In the genomic region with DNA sequence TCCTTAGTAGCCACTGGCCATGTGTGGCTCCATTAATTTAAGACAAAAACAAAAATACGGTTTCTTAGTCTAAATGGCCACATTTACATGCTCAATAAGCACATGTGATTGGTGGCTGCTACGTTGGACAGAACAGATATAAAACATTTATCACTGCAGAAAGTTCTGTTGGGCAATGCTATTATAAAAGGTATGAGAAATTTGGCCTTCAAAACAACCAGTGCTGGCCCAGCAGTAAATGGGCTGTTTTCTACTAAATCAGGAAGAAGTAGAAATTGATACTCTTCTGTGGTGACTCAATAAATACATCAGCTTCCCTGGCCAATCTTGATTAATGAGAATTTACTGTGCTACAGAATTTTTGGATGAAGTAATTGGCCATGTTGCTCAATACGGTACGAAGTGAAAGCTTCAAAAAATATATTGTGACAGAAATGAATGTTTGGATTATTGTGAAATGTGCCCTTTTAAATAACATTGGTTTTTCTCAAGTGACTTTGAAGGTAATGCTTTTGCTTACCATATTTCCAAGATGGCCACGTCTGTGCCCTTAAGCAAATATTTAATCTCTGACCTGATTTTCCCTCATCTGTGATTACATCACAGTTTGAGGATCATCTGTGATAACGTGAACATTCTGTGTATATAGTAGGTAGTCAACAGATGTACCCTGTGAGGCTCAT, we compare ENCODE assay signal across 10 cellular contexts. TPM values are rescaled to one million over a fixed set of nuclear protein-coding genes. Genes with fewer than 3 reads are reported as not detected.
A peak's percentile ranks its signal among the peaks of the same experiment; 100 is the strongest.
DNase-seq lines count a peak whose midpoint lies in the region; ATAC-seq, FAIRE-seq and TF ChIP-seq lines count a peak whose summit lies in the region.
"Had no signal": no experiment of that assay in that cellular context is flagged by ENCODE, and none has a peak within 500 bp of the region (broad histone marks: within the 10 kb centered on the region; RNA-seq: fewer than 3 reads in every experiment).

No MANE protein-coding gene starts in this region.

- H4K20me1 ChIP-seq in endothelial cell of umbilical vein (replicated peaks; ENCODE audit: control insufficient read depth, extremely low read depth, insufficient read depth, low read length), result peaks cover 23% of the 10 kb centered on the region
- H4K20me1 ChIP-seq in smooth muscle cell (ENCODE audit: low read depth), result peaks cover 90% of the 10 kb centered on the region

- CTCF ChIA-PET in endothelial cell of umbilical vein (lab: Charles Lee), result interaction anchor here (1.2 kb wide), 1 partner anchor 11 kb away, joined by 3 read pairs; no protein-coding TSS in a partner anchor

- peak overlapping the region; percentile 72 for H3K4me3 Mint-ChIP-seq in T-helper 2 cell treated with Interferon-gamma antibody and Interleukin-4, amounts not matched to agents 5 μg/mL and 100 μg/mL, for 36 hours

- intact Hi-C loops in endothelial cell of umbilical vein (cut with micrococcal nuclease), result loop anchor here (5.0 kb wide), 1 partner anchor 138 kb away; a partner anchor contains a TSS

- H3K36me3 ChIP-seq in endothelial cell of umbilical vein (ENCODE audit: control insufficient read depth in 2 of 2, extremely low read depth in 1 of 2, insufficient read depth in 2 of 2, low read length in 2 of 2), result peaks cover 8 to 39% of the 10 kb centered on the region in 2 experiments
- H3K36me3 ChIP-seq in smooth muscle cell (ENCODE audit: low read depth), result peaks cover 46% of the 10 kb centered on the region

- H3K79me2 ChIP-seq in endothelial cell of umbilical vein (ENCODE audit: control insufficient read depth, insufficient read depth, low read length) (peaks cover 93% of the 10 kb centered on the region), smooth muscle cell (ENCODE audit: low read depth) (peaks cover 95% of the 10 kb centered on the region)

- dilution Hi-C loops in endothelial cell of umbilical vein (cut with MboI; ENCODE audit: extremely low pct_ligation_motif_present, low sequenced_read_pairs), result no loop called here

- H3K4me2 ChIP-seq in endothelial cell of umbilical vein (ENCODE audit: insufficient read depth, low read length) (peak overlapping the region; percentile 50), smooth muscle cell (peak overlapping the region; percentile 96)

- no peaks in the 10 kb centered on the region for H3K9me1 ChIP-seq in endothelial cell of umbilical vein (replicated peaks; ENCODE audit: control insufficient read depth, extremely low read depth, insufficient read depth, low read length)

- H3K27me3 ChIP-seq in endothelial cell of umbilical vein (ENCODE audit: control insufficient read depth in 2 of 2, insufficient read depth in 2 of 2, low read length in 2 of 2) (no peaks in the 10 kb centered on the region), smooth muscle cell (ENCODE audit: low read depth) (no peaks in the 10 kb centered on the region)

- ATAC-seq in GM19397 (IDR thresholded peaks at IDR 0.05; ENCODE audit: unreplicated experiment), result no peak

- H3K9me3 Mint-ChIP-seq in T-helper 2 cell treated with Interferon-gamma antibody and Interleukin-4, amounts not matched to agents 5 μg/mL and 100 μg/mL, for 36 hours, result no peaks in the 10 kb centered on the region

- H2AFZ ChIP-seq in endothelial cell of umbilical vein (ENCODE audit: low read depth, low read length) (no peak overlapping the region), smooth muscle cell (ENCODE audit: low read depth) (no peak overlapping the region)

- no TSS peak for BruUV-seq in endothelial cell of umbilical vein (replicated peaks; lab: Mats Ljungman, UMichigan)

- POLR2A ChIA-PET in endothelial cell of umbilical vein (lab: Charles Lee), result no interaction called here

- H3K4me1 Mint-ChIP-seq in T-helper 2 cell treated with Interferon-gamma antibody and Interleukin-4, amounts not matched to agents 5 μg/mL and 100 μg/mL, for 36 hours (ENCODE audit: low read depth), result peaks cover 48% of the 10 kb centered on the region

- H3K27ac ChIP-seq in endothelial cell of umbilical vein (ENCODE audit: insufficient read depth, low read depth, low read length) (no peak overlapping the region), smooth muscle cell (ENCODE audit: low read depth) (peak overlapping the region; percentile 37), substantia nigra (ENCODE audit: low read depth, low read length, poor library complexity, severe bottlenecking) (no peak overlapping the region)

- H3K9me3 ChIP-seq in endothelial cell of umbilical vein (replicated peaks; ENCODE audit: control insufficient read depth, insufficient read depth, low read length) (no peaks in the 10 kb centered on the region), smooth muscle cell (replicated peaks; ENCODE audit: low read depth) (no peaks in the 10 kb centered on the region)

- no peak for FAIRE-seq in endothelial cell of umbilical vein (lab: Jason Lieb, UNC)
- FAIRE-seq: A204.1 had no signal

- H3K9ac ChIP-seq in endothelial cell of umbilical vein (replicated peaks; ENCODE audit: extremely low read depth, insufficient read depth, low read length) (no peak overlapping the region), smooth muscle cell (ENCODE audit: low read depth) (no peak overlapping the region)

- no peak for TF ChIP-seq POLR2A in endothelial cell of umbilical vein (IDR thresholded peaks at IDR 0.05; ENCODE audit: low read depth, low read length)

- H3K27ac Mint-ChIP-seq in T-helper 2 cell treated with Interferon-gamma antibody and Interleukin-4, amounts not matched to agents 5 μg/mL and 100 μg/mL, for 36 hours, result no peak overlapping the region

- no peaks in the 10 kb centered on the region for H3K27me3 Mint-ChIP-seq in T-helper 2 cell treated with Interferon-gamma antibody and Interleukin-4, amounts not matched to agents 5 μg/mL and 100 μg/mL, for 36 hours (ENCODE audit: low read depth)

- no peak for DNase-seq in T-helper 2 cell treated with Interferon-gamma antibody and Interleukin-4, amounts not matched to agents 5 μg/mL and 100 μg/mL, for 36 hours (ENCODE audit: low spot score)
- DNase-seq in T-helper 2 cell (no peak), SIG-M5 (lab: John Stamatoyannopoulos, UW) (peak; percentile 48), endothelial cell of umbilical vein (ENCODE audit: low read depth, low spot score) (no peak), smooth muscle cell (lab: John Stamatoyannopoulos, UW; ENCODE audit: unreplicated experiment) (no peak), substantia nigra (lab: John Stamatoyannopoulos, UW) (no peak), NCI-H146 (lab: John Stamatoyannopoulos, UW) (no peak)
- DNase-seq: NCI-H1436 treated with DMSO at 0.1 percent for 48 hours had no signal

- H3K36me3 Mint-ChIP-seq in T-helper 2 cell treated with Interferon-gamma antibody and Interleukin-4, amounts not matched to agents 5 μg/mL and 100 μg/mL, for 36 hours (ENCODE audit: low read depth), result peaks cover 69% of the 10 kb centered on the region

- peaks cover 11% of the 10 kb centered on the region for H3F3A ChIP-seq in smooth muscle cell (ENCODE audit: low read depth)

- TF ChIP-seq CTCF in endothelial cell of umbilical vein (IDR thresholded peaks at IDR 0.05; ENCODE audit: extremely low read depth in 1 of 2, insufficient read depth in 1 of 2, low read depth in 1 of 2, low read length in 2 of 2) (no peak), smooth muscle cell (IDR thresholded peaks at IDR 0.05; ENCODE audit: borderline replicate concordance, insufficient read depth, poor library complexity, severe bottlenecking) (no peak)

- H3K4me3 ChIP-seq in endothelial cell of umbilical vein (replicated peaks in 1 of 3; ENCODE audit: insufficient read depth in 1 of 3, low read depth in 1 of 3, low read length in 3 of 3) (peak overlapping the region in 1 of 3 experiments; percentile 14), smooth muscle cell (peak overlapping the region; percentile 4)

- WGBS in smooth muscle cell (ENCODE audit: low lambda C conversion rate), result 90% methylated on average over 6 of the region's 6 CpGs

- H3K4me1 ChIP-seq in endothelial cell of umbilical vein (ENCODE audit: control insufficient read depth, extremely low read depth, insufficient read depth, low read length) (peaks cover 32% of the 10 kb centered on the region), smooth muscle cell (ENCODE audit: low read depth) (peaks cover 33% of the 10 kb centered on the region)

TF ChIP-seq in endothelial cell of umbilical vein, 7 proteins besides CTCF, POLR2A, EP300 and RAD21 (continues in another document):
- no peak for TF ChIP-seq GATA2 (IDR thresholded peaks at IDR 0.05; ENCODE audit: insufficient read depth, insufficient read length, low read depth, low read length)

RNA-seq across cellular contexts. Expression of a gene that starts 4.2 kb away (rescaled TPM):
- total RNA-seq in endothelial cell of umbilical vein (177 and 182 TPM in 2 replicates), smooth muscle cell (151 and 161 TPM in 2 replicates)
- polyA plus RNA-seq in endothelial cell of umbilical vein (53.4 and 72.9 TPM in 2 replicates), smooth muscle cell (141 and 152 TPM in 2 replicates)
- polyA plus RNA-seq in endothelial cell of umbilical vein (2011; cell fraction: cytosol; rRNA removed), result 128 and 136 TPM in 2 replicates
- polyA plus RNA-seq in endothelial cell of umbilical vein (2011; cell fraction: nucleus; rRNA removed), result 65.4 and 81.1 TPM in 2 replicates
- 213 and 259 TPM in 2 replicates for polyA plus RNA-seq in endothelial cell of umbilical vein (2012)
- 112 and 131 TPM in 2 replicates for polyA minus RNA-seq in endothelial cell of umbilical vein
- polyA minus RNA-seq in endothelial cell of umbilical vein (2011; cell fraction: cytosol; rRNA and poly(A)+ RNA removed), result 117 TPM
- polyA minus RNA-seq in endothelial cell of umbilical vein (2011; cell fraction: nucleus; rRNA and poly(A)+ RNA removed), result 39.6 and 55.6 TPM in 2 replicates

RNA-seq across cellular contexts. Expression of a gene that starts 27.8 kb away (rescaled TPM):
- total RNA-seq in endothelial cell of umbilical vein (33.6 and 34.0 TPM in 2 replicates), smooth muscle cell (39.0 and 39.6 TPM in 2 replicates)
- polyA plus RNA-seq in endothelial cell of umbilical vein (19.6 and 21.3 TPM in 2 replicates), smooth muscle cell (33.8 and 41.7 TPM in 2 replicates)
- 29.6 TPM in 2 replicates for polyA plus RNA-seq in endothelial cell of umbilical vein (2011; cell fraction: cytosol; rRNA removed)
- polyA plus RNA-seq in endothelial cell of umbilical vein (2011; cell fraction: nucleus; rRNA removed), result 38.7 and 53.2 TPM in 2 replicates
- 36.3 and 43.1 TPM in 2 replicates for polyA plus RNA-seq in endothelial cell of umbilical vein (2012)
- 24.4 and 25.3 TPM in 2 replicates for polyA minus RNA-seq in endothelial cell of umbilical vein
- 11.1 TPM for polyA minus RNA-seq in endothelial cell of umbilical vein (2011; cell fraction: cytosol; rRNA and poly(A)+ RNA removed)
- 20.6 and 23.8 TPM in 2 replicates for polyA minus RNA-seq in endothelial cell of umbilical vein (2011; cell fraction: nucleus; rRNA and poly(A)+ RNA removed)

RNA-seq across cellular contexts. Expression of a gene that starts 47.2 kb away (rescaled TPM):
- total RNA-seq in endothelial cell of umbilical vein (21.7 and 22.2 TPM in 2 replicates), smooth muscle cell (17.4 and 18.8 TPM in 2 replicates)
- polyA plus RNA-seq in endothelial cell of umbilical vein (7.4 and 8.5 TPM in 2 replicates), smooth muscle cell (13.7 and 15.1 TPM in 2 replicates)
- polyA plus RNA-seq in endothelial cell of umbilical vein (2011; cell fraction: cytosol; rRNA removed), result 10.6 and 10.9 TPM in 2 replicates
- polyA plus RNA-seq in endothelial cell of umbilical vein (2011; cell fraction: nucleus; rRNA removed), result 8.6 and 9.2 TPM in 2 replicates
- 17.0 and 20.0 TPM in 2 replicates for polyA plus RNA-seq in endothelial cell of umbilical vein (2012)
- 18.6 and 19.8 TPM in 2 replicates for polyA minus RNA-seq in endothelial cell of umbilical vein
- polyA minus RNA-seq in endothelial cell of umbilical vein (2011; cell fraction: cytosol; rRNA and poly(A)+ RNA removed), result 18.7 TPM
- polyA minus RNA-seq in endothelial cell of umbilical vein (2011; cell fraction: nucleus; rRNA and poly(A)+ RNA removed), result 6.7 and 9.3 TPM in 2 replicates
